Comparison of ENCODE assay signal across 8 cellular contexts in genomic region chr19:50147462-50148423, GRCh38. TPM values are rescaled to one million over a fixed set of nuclear protein-coding genes. Genes with fewer than 3 reads are reported as not detected.
DNase-seq lines count a peak whose midpoint lies in the region; ATAC-seq and TF ChIP-seq lines count a peak whose summit lies in the region.

No MANE protein-coding gene starts in this region.

- H3K36me3 ChIP-seq in naive thymus-derived CD4-positive, alpha-beta T cell (ENCODE audit: control insufficient read depth in 2 of 3, insufficient read depth in 3 of 3, low read length in 3 of 3) = no peaks in the 10 kb centered on the region

- peaks cover 0 to 3% (median 0%) of the 10 kb centered on the region in 3 experiments for H3K9me3 ChIP-seq in naive thymus-derived CD4-positive, alpha-beta T cell (ENCODE audit: control insufficient read depth in 2 of 3, low read length in 3 of 3)

- H3K27ac ChIP-seq in naive thymus-derived CD4-positive, alpha-beta T cell (ENCODE audit: low read depth, low read length) = peak overlapping the region; percentile 53

- peaks cover 5 to 18% (median 8%) of the 10 kb centered on the region in 3 donors for H3K9me3 Mint-ChIP-seq in IgD-negative memory B cell
- peaks cover 5% of the 10 kb centered on the region for H3K9me3 Mint-ChIP-seq in activated T-helper 2 cell treated with anti-CD3 and anti-CD28 coated beads, Interferon-gamma antibody, Interleukin-2, Interleukin-4, amounts not matched to agents 10 μg/mL and 5 μg/mL and 100 μg/mL, durations not matched to agents 14 hours and 24 hours and 36 hours
- peaks cover 0 to 10% (median 0%) of the 10 kb centered on the region in 11 donors for H3K9me3 Mint-ChIP-seq in naive thymus-derived CD4-positive, alpha-beta T cell

- POLR2A ChIA-PET in naive thymus-derived CD4-positive, alpha-beta T cell (lab: Charles Lee) = interaction anchor here (0.5 to 1.5 kb wide), 7 partner anchors 168 to 656 kb away, joined by 3 to 6 read pairs (median 4); partner anchors contain the start of genes NUP62, PTOV1 and SCAF1

- peak overlapping the region; percentile 84 for H3K4me3 ChIP-seq in fibroblast of mammary gland (ENCODE audit: control insufficient read depth, low read depth, low read length)
- H3K4me3 ChIP-seq in naive thymus-derived CD4-positive, alpha-beta T cell (ENCODE audit: low read length) = peak overlapping the region; percentile 63

- H3K4me3 Mint-ChIP-seq in IgD-negative memory B cell = peak overlapping the region; percentile 34 to 98 (median 88)
- H3K4me3 Mint-ChIP-seq in activated T-helper 2 cell treated with anti-CD3 and anti-CD28 coated beads, Interferon-gamma antibody, Interleukin-2, Interleukin-4, amounts not matched to agents 10 μg/mL and 5 μg/mL and 100 μg/mL, durations not matched to agents 14 hours and 24 hours and 36 hours (ENCODE audit: low read depth) = peak overlapping the region; percentile 73
- H3K4me3 Mint-ChIP-seq in naive thymus-derived CD4-positive, alpha-beta T cell = peak overlapping the region; percentile 74 to 97 (median 87)

- peak; percentile 48 for TF ChIP-seq CTCF in fibroblast of mammary gland (conservative IDR thresholded peaks at IDR 0.05; ENCODE audit: control insufficient read depth, insufficient read depth, low read depth, low read length)

- peaks cover 0 to 3% of the 10 kb centered on the region in 2 donors for H3K27me3 ChIP-seq in naive thymus-derived CD4-positive, alpha-beta T cell (ENCODE audit: control insufficient read depth in 2 of 2, insufficient read depth in 2 of 2, low read length in 2 of 2)

- DNase-seq in DMS153 (lab: John Stamatoyannopoulos, UW) (peak; percentile 91), RPMI7951 (ENCODE audit: low read depth) (peak; percentile 88), fibroblast of mammary gland (ENCODE audit: low read depth) (peak; percentile 97)
- peak; percentile 50 for DNase-seq in activated T-helper 2 cell treated with anti-CD3 and anti-CD28 coated beads, Interferon-gamma antibody, Interleukin-2, Interleukin-4, amounts not matched to agents 10 μg/mL and 5 μg/mL and 100 μg/mL, durations not matched to agents 14 hours and 24 hours and 36 hours (ENCODE audit: low spot score)
- DNase-seq in naive thymus-derived CD4-positive, alpha-beta T cell = peak; percentile 37 to 80 (median 72)
- DNase-seq in stimulated activated CD8-positive, alpha-beta memory T cell treated with anti-CD3 and anti-CD28 coated beads, Interleukin-7, amount 100 ng/mL, for 48 hours (ENCODE audit: extremely low read depth in 1 of 2, low read depth in 1 of 2) = peak; percentile 30 to 43

- no peaks in the 10 kb centered on the region for H3K36me3 Mint-ChIP-seq in IgD-negative memory B cell
- H3K36me3 Mint-ChIP-seq in activated T-helper 2 cell treated with anti-CD3 and anti-CD28 coated beads, Interferon-gamma antibody, Interleukin-2, Interleukin-4, amounts not matched to agents 10 μg/mL and 5 μg/mL and 100 μg/mL, durations not matched to agents 14 hours and 24 hours and 36 hours (ENCODE audit: low read depth) = no peaks in the 10 kb centered on the region
- no peaks in the 10 kb centered on the region for H3K36me3 Mint-ChIP-seq in naive thymus-derived CD4-positive, alpha-beta T cell

- peaks cover 24% of the 10 kb centered on the region for H3K27me3 Mint-ChIP-seq in IgD-negative memory B cell
- peaks cover 14% of the 10 kb centered on the region for H3K27me3 Mint-ChIP-seq in activated T-helper 2 cell treated with anti-CD3 and anti-CD28 coated beads, Interferon-gamma antibody, Interleukin-2, Interleukin-4, amounts not matched to agents 10 μg/mL and 5 μg/mL and 100 μg/mL, durations not matched to agents 14 hours and 24 hours and 36 hours (ENCODE audit: low read depth)
- H3K27me3 Mint-ChIP-seq in naive thymus-derived CD4-positive, alpha-beta T cell = peaks cover 14 to 23% (median 20%) of the 10 kb centered on the region in 5 donors

- H3K27ac Mint-ChIP-seq in IgD-negative memory B cell = no peak overlapping the region
- no peak overlapping the region for H3K27ac Mint-ChIP-seq in activated T-helper 2 cell treated with anti-CD3 and anti-CD28 coated beads, Interferon-gamma antibody, Interleukin-2, Interleukin-4, amounts not matched to agents 10 μg/mL and 5 μg/mL and 100 μg/mL, durations not matched to agents 14 hours and 24 hours and 36 hours
- peak overlapping the region in 8 of 9 donors; percentile 0 to 62 (median 36) for H3K27ac Mint-ChIP-seq in naive thymus-derived CD4-positive, alpha-beta T cell

- ATAC-seq in naive thymus-derived CD4-positive, alpha-beta T cell = peak; percentile 91
- no peak for ATAC-seq in GM21576 (IDR thresholded peaks at IDR 0.05; ENCODE audit: unreplicated experiment)

- intact Hi-C loops in activated T-helper 2 cell treated with anti-CD3 and anti-CD28 coated beads, Interferon-gamma antibody, Interleukin-2, Interleukin-4, amounts not matched to agents 10 μg/mL and 5 μg/mL and 100 μg/mL, durations not matched to agents 14 hours and 24 hours and 36 hours (cut with micrococcal nuclease) = no loop called here
- intact Hi-C loops in naive thymus-derived CD4-positive, alpha-beta T cell (cut with micrococcal nuclease) = loop anchor here in 1 of 2 donors (1.0 kb wide), 3 partner anchors 122 to 636 kb away; partner anchors contain the start of genes POLD1 and VRK3

- peaks cover 4 to 5% (median 5%) of the 10 kb centered on the region in 3 donors for H3K4me1 Mint-ChIP-seq in IgD-negative memory B cell
- H3K4me1 Mint-ChIP-seq in activated T-helper 2 cell treated with anti-CD3 and anti-CD28 coated beads, Interferon-gamma antibody, Interleukin-2, Interleukin-4, amounts not matched to agents 10 μg/mL and 5 μg/mL and 100 μg/mL, durations not matched to agents 14 hours and 24 hours and 36 hours (ENCODE audit: low read depth) = peaks cover 8% of the 10 kb centered on the region
- peaks cover 6 to 12% (median 9%) of the 10 kb centered on the region in 7 donors for H3K4me1 Mint-ChIP-seq in naive thymus-derived CD4-positive, alpha-beta T cell

- CTCF ChIA-PET in naive thymus-derived CD4-positive, alpha-beta T cell (lab: Charles Lee) = interaction anchor here (0.6 to 2.1 kb wide), 8 partner anchors 11 to 632 kb away, joined by 3 to 6 read pairs (median 4); partner anchors contain the start of gene KCNC3

- no peaks in the 10 kb centered on the region for H3K4me1 ChIP-seq in naive thymus-derived CD4-positive, alpha-beta T cell (ENCODE audit: control insufficient read depth in 2 of 2, insufficient read depth in 2 of 2, low read length in 2 of 2)

RNA-seq across cellular contexts. Expression of gene IZUMO2, which starts 15.3 kb away (rescaled TPM):
- polyA plus RNA-seq in IgD-negative memory B cell = not detected
- total RNA-seq in RPMI7951 (2014; rRNA removed; shearing (Covaris generic)) = not detected in 2 replicates
- total RNA-seq in activated T-helper 2 cell treated with anti-CD3 and anti-CD28 coated beads, Interferon-gamma antibody, Interleukin-2, Interleukin-4, amounts not matched to agents 10 μg/mL and 5 μg/mL and 100 μg/mL, durations not matched to agents 14 hours and 24 hours and 36 hours = not detected in 2 replicates
- total RNA-seq in naive thymus-derived CD4-positive, alpha-beta T cell = not detected
- not detected for polyA plus RNA-seq in naive thymus-derived CD4-positive, alpha-beta T cell

RNA-seq across cellular contexts. Expression of gene MYH14, which starts 55.7 kb away (rescaled TPM):
- not detected for polyA plus RNA-seq in IgD-negative memory B cell
- under 0.01 and 0.39 TPM in 2 replicates for total RNA-seq in RPMI7951 (2014; rRNA removed; shearing (Covaris generic))
- total RNA-seq in activated T-helper 2 cell treated with anti-CD3 and anti-CD28 coated beads, Interferon-gamma antibody, Interleukin-2, Interleukin-4, amounts not matched to agents 10 μg/mL and 5 μg/mL and 100 μg/mL, durations not matched to agents 14 hours and 24 hours and 36 hours = not detected in 2 replicates
- total RNA-seq in naive thymus-derived CD4-positive, alpha-beta T cell = not detected
- polyA plus RNA-seq in naive thymus-derived CD4-positive, alpha-beta T cell = not detected

Comparison
In these comparisons a context has a peak if more than half of its experiments do, and no peak if none do; other contexts are left out.
1. DNase-seq: peak in every context shown above with its lines; median percentile 97 in fibroblast of mammary gland; 91 in DMS153; 88 in RPMI7951; 72 in naive thymus-derived CD4-positive, alpha-beta T cell; 50 in activated T-helper 2 cell treated with anti-CD3 and anti-CD28 coated beads, Interferon-gamma antibody, Interleukin-2, Interleukin-4, amounts not matched to agents 10 μg/mL and 5 μg/mL and 100 μg/mL, durations not matched to agents 14 hours and 24 hours and 36 hours; 36 in stimulated activated CD8-positive, alpha-beta memory T cell treated with anti-CD3 and anti-CD28 coated beads, Interleukin-7, amount 100 ng/mL, for 48 hours.
2. H3K27ac Mint-ChIP-seq: peak in naive thymus-derived CD4-positive, alpha-beta T cell (8 of 9); none in IgD-negative memory B cell (0 of 3) and activated T-helper 2 cell treated with anti-CD3 and anti-CD28 coated beads, Interferon-gamma antibody, Interleukin-2, Interleukin-4, amounts not matched to agents 10 μg/mL and 5 μg/mL and 100 μg/mL, durations not matched to agents 14 hours and 24 hours and 36 hours (single experiment).
3. Peak in every context shown above with its lines, with median percentiles within 50 percentile points of each other: H3K4me3 Mint-ChIP-seq.